Comparison of ENCODE assay signal across 8 cellular contexts in genomic region chr2:109558076-109558882, GRCh38. TPM values are rescaled to one million over a fixed set of nuclear protein-coding genes. Genes with fewer than 3 reads are reported as not detected.
DNase-seq lines count a peak whose midpoint lies in the region; ATAC-seq, FAIRE-seq and TF ChIP-seq lines count a peak whose summit lies in the region.
"Had no signal": no experiment of that assay in that cellular context is flagged by ENCODE, and none has a peak within 500 bp of the region (broad histone marks: within the 10 kb centered on the region; RNA-seq: fewer than 3 reads in every experiment).

No MANE protein-coding gene starts in this region.

- no peaks in the 10 kb centered on the region for H4K20me1 ChIP-seq in PC-3 (ENCODE audit: low read length)

- TF ChIP-seq POLR2A in H54 (IDR thresholded peaks at IDR 0.05; ENCODE audit: low read depth, low read length) (no peak), erythroblast (IDR thresholded peaks at IDR 0.05; ENCODE audit: low read length) (no peak)

- peak; percentile 89 for FAIRE-seq in H54 (lab: Jason Lieb, UNC)

- 0 out of 2 replicates have a peak overlapping the region, but pooled peaks have one; percentile 21 for H2AFZ ChIP-seq in PC-3 (ENCODE audit: low read length)

- H3K9me3 Mint-ChIP-seq in activated CD4-positive, alpha-beta memory T cell treated with anti-CD3 and anti-CD28 coated beads for 36 hours, result no peaks in the 10 kb centered on the region

- TF ChIP-seq CTCF in PC-3 (conservative IDR thresholded peaks at IDR 0.05; ENCODE audit: low read depth, low read length), result no peak
- TF ChIP-seq CTCF in retinal pigment epithelial cell (conservative IDR thresholded peaks at IDR 0.05; ENCODE audit: low read depth, low read length), result no peak

- peak overlapping the region; percentile 31; the same call in 1 of the 2 replicates for H3K4me2 ChIP-seq in PC-3 (ENCODE audit: low read length)

- no peaks in the 10 kb centered on the region for H3K27me3 ChIP-seq in PC-3 (ENCODE audit: low read length)

- H3K27ac Mint-ChIP-seq in activated CD4-positive, alpha-beta memory T cell treated with anti-CD3 and anti-CD28 coated beads for 36 hours, result no peak overlapping the region

- DNase-seq in H54 (ENCODE audit: insufficient read length, low spot score), result peak; percentile 42
- DNase-seq in PC-3, result peak; percentile 97
- DNase-seq in erythroblast (lab: John Stamatoyannopoulos, UW), result peak; percentile 21 to 22
- DNase-seq in retinal pigment epithelial cell (ENCODE audit: low read depth), result peak; percentile 41
- DNase-seq in NCI-H128 (lab: John Stamatoyannopoulos, UW; ENCODE audit: unreplicated experiment), result no peak
- no peak for DNase-seq in SHP77 (lab: John Stamatoyannopoulos, UW)
- DNase-seq in activated CD4-positive, alpha-beta memory T cell treated with anti-CD3 and anti-CD28 coated beads for 36 hours, result no peak
- DNase-seq: activated T-cell treated with anti-CD3 and anti-CD28 coated beads for 4 hours had no signal

- intact Hi-C loops in PC-3 (cut with micrococcal nuclease), result loop anchor here (1.0 kb wide), 1 partner anchor 54 kb away; no protein-coding TSS in a partner anchor
- intact Hi-C loops in activated CD4-positive, alpha-beta memory T cell treated with anti-CD3 and anti-CD28 coated beads for 36 hours (cut with micrococcal nuclease), result no loop called here

- H3K4me1 ChIP-seq in PC-3 (ENCODE audit: insufficient read depth, low read length), result peaks cover 64% of the 10 kb centered on the region

- H3K9me3 ChIP-seq in PC-3 (ENCODE audit: low read length), result no peaks in the 10 kb centered on the region

- CTCF ChIA-PET in PC-3 (lab: Charles Lee), result no interaction called here
- CTCF ChIA-PET in activated CD4-positive, alpha-beta memory T cell treated with anti-CD3 and anti-CD28 coated beads for 36 hours (lab: Charles Lee), result interaction anchor here (4.4 kb wide), 1 partner anchor 12 kb away, joined by 25 read pairs; no protein-coding TSS in a partner anchor

- no peak overlapping the region for H3K4me3 ChIP-seq in PC-3 (ENCODE audit: low read length)
- no peak overlapping the region for H3K4me3 ChIP-seq in retinal pigment epithelial cell (ENCODE audit: low read length)

- H3K79me2 ChIP-seq in PC-3 (ENCODE audit: low read length), result no peaks in the 10 kb centered on the region

- H3K27ac ChIP-seq in PC-3 (ENCODE audit: low read length), result peak overlapping the region; percentile 94

- H3F3A ChIP-seq in PC-3 (ENCODE audit: low read length, unreplicated experiment), result peaks cover 2% of the 10 kb centered on the region

- H3K9ac ChIP-seq in PC-3 (ENCODE audit: low read length), result peak overlapping the region; percentile 78

- H3K27me3 Mint-ChIP-seq in activated CD4-positive, alpha-beta memory T cell treated with anti-CD3 and anti-CD28 coated beads for 36 hours, result no peaks in the 10 kb centered on the region

- H3K9me2 ChIP-seq in PC-3 (replicated peaks; ENCODE audit: low read length), result no peaks in the 10 kb centered on the region

- H3K4me1 Mint-ChIP-seq in activated CD4-positive, alpha-beta memory T cell treated with anti-CD3 and anti-CD28 coated beads for 36 hours (ENCODE audit: low read depth), result peaks cover 2% of the 10 kb centered on the region

- BruUV-seq in PC-3 (replicated peaks; lab: Mats Ljungman, UMichigan), result TSS peak; percentile 23

- H3K36me3 ChIP-seq in PC-3 (ENCODE audit: low read depth, low read length), result 0 out of 2 replicates have a peak, but pooled peaks cover 2% of the 10 kb centered on the region

- H3K4me3 Mint-ChIP-seq in activated CD4-positive, alpha-beta memory T cell treated with anti-CD3 and anti-CD28 coated beads for 36 hours, result no peak overlapping the region

- POLR2A ChIA-PET in PC-3 (lab: Charles Lee; ENCODE audit: unreplicated experiment), result no interaction called here
- POLR2A ChIA-PET in activated CD4-positive, alpha-beta memory T cell treated with anti-CD3 and anti-CD28 coated beads for 36 hours (lab: Charles Lee), result no interaction called here

- no peaks in the 10 kb centered on the region for H3K36me3 Mint-ChIP-seq in activated CD4-positive, alpha-beta memory T cell treated with anti-CD3 and anti-CD28 coated beads for 36 hours

- ATAC-seq in PC-3, result peak; percentile 79

RNA-seq across cellular contexts. Expression of gene SEPTIN10, which starts 55.5 kb away (rescaled TPM):
- 22.1 and 36.1 TPM in 2 replicates for total RNA-seq in PC-3 (2014; rRNA removed)
- 1 to 10 TPM; 8.4 to 9.8 TPM for total RNA-seq in activated CD4-positive, alpha-beta memory T cell treated with anti-CD3 and anti-CD28 coated beads for 36 hours

RNA-seq across cellular contexts. Expression of gene SOWAHC, which starts 55.9 kb away (rescaled TPM):
- 27.4 and 41.1 TPM in 2 replicates for total RNA-seq in PC-3 (2014; rRNA removed)
- 1 to 10 TPM in 1 of 2 experiments, under 1 TPM in 1; 0.97 to 1.0 TPM for total RNA-seq in activated CD4-positive, alpha-beta memory T cell treated with anti-CD3 and anti-CD28 coated beads for 36 hours

Comparison
In these comparisons a context has a peak if more than half of its experiments do, and no peak if none do; other contexts are left out.
1. DNase-seq: peak in H54 (single experiment), PC-3 (single experiment), erythroblast (2 of 2) and retinal pigment epithelial cell (single experiment); none in NCI-H128 (single experiment), SHP77 (0 of 2) and activated CD4-positive, alpha-beta memory T cell treated with anti-CD3 and anti-CD28 coated beads for 36 hours (single experiment).
2. RNA of gene SOWAHC, which starts 55.9 kb away (total RNA-seq): 27.4 to 41.1 TPM in PC-3; 0.97 to 1.0 TPM in activated CD4-positive, alpha-beta memory T cell treated with anti-CD3 and anti-CD28 coated beads for 36 hours; every median in the first group is over 10 times any median in the second.